In genomic region chr4:30716671-30717207, GRCh38 we compare ENCODE assay signal across 8 cellular contexts. TPM values are rescaled to one million over a fixed set of nuclear protein-coding genes. Genes with fewer than 3 reads are reported as not detected.
DNase-seq lines count a peak whose midpoint lies in the region; ATAC-seq, FAIRE-seq and TF ChIP-seq lines count a peak whose summit lies in the region.

No MANE protein-coding gene starts in this region.

- FAIRE-seq in pancreas (lab: Jason Lieb, UNC), result no peak

- H3K27me3 ChIP-seq in CD4-positive, alpha-beta T cell (ENCODE audit: control insufficient read depth, insufficient read depth, low read length), result peaks cover 44% of the 10 kb centered on the region
- H3K27me3 ChIP-seq in esophagus squamous epithelium, result peaks cover 0 to 42% (median 0%) of the 10 kb centered on the region in 4 donors
- peaks cover 0 to 29% (median 3%) of the 10 kb centered on the region in 4 donors for H3K27me3 ChIP-seq in pancreas

- WGBS in esophagus squamous epithelium, 2 donors, result 2% methylated on average over 6 to 12 of the region's 15 CpGs
- 0 to 2% methylated on average over 14 of the region's 15 CpGs for WGBS in pancreas, 2 donors

- H3K4me1 ChIP-seq in esophagus squamous epithelium (peaks cover 0 to 55% (median 0%) of the 10 kb centered on the region in 3 donors), pancreas (peaks cover 17 to 23% (median 17%) of the 10 kb centered on the region in 3 donors)

- peak overlapping the region; percentile 60 to 79 (median 72) for H3K4me3 ChIP-seq in esophagus squamous epithelium
- H3K4me3 ChIP-seq in pancreas, result peak overlapping the region in 2 of 4 donors; percentile 29 to 52

- TF ChIP-seq CTCF in CD4-positive, alpha-beta T cell (IDR thresholded peaks at IDR 0.05), result no peak
- TF ChIP-seq CTCF in esophagus squamous epithelium (IDR thresholded peaks at IDR 0.05) (no peak), progenitor cell of endocrine pancreas (IDR thresholded peaks at IDR 0.05; ENCODE audit: unreplicated experiment) (no peak), pancreas (IDR thresholded peaks at IDR 0.05) (no peak)

- ATAC-seq in CD4-positive, alpha-beta T cell (ENCODE audit: poor library complexity), result no peak
- no peak for ATAC-seq in pancreas
- no peak for ATAC-seq in GM21825 (IDR thresholded peaks at IDR 0.05; ENCODE audit: unreplicated experiment)

- peak overlapping the region; percentile 81 for H3K4me3 Mint-ChIP-seq in CD4-positive, alpha-beta T cell
- peak overlapping the region; percentile 82 for H3K4me3 Mint-ChIP-seq in progenitor cell of endocrine pancreas (ENCODE audit: low read depth)

- peaks cover 40% of the 10 kb centered on the region for H3K4me1 Mint-ChIP-seq in CD4-positive, alpha-beta T cell (ENCODE audit: low read depth)
- H3K4me1 Mint-ChIP-seq in progenitor cell of endocrine pancreas (ENCODE audit: low read depth), result peaks cover 18% of the 10 kb centered on the region

- intact Hi-C loops in CD4-positive, alpha-beta T cell (cut with DNase I, micrococcal nuclease), result no loop called here
- intact Hi-C loops in esophagus squamous epithelium (cut with DNase I) (no loop called here), pancreas (cut with DNase I) (no loop called here)

- H3K27me3 Mint-ChIP-seq in CD4-positive, alpha-beta T cell, result peaks cover 74% of the 10 kb centered on the region
- peaks cover 21% of the 10 kb centered on the region for H3K27me3 Mint-ChIP-seq in progenitor cell of endocrine pancreas

- H3K9me3 Mint-ChIP-seq in CD4-positive, alpha-beta T cell, result no peaks in the 10 kb centered on the region
- H3K9me3 Mint-ChIP-seq in progenitor cell of endocrine pancreas (ENCODE audit: low read depth), result no peaks in the 10 kb centered on the region

- POLR2A ChIA-PET in CD4-positive, alpha-beta T cell (lab: Charles Lee), result no interaction called here

- H3K9me3 ChIP-seq in CD4-positive, alpha-beta T cell (ENCODE audit: control insufficient read depth, low read length), result no peaks in the 10 kb centered on the region
- H3K9me3 ChIP-seq in esophagus squamous epithelium (no peaks in the 10 kb centered on the region), pancreas (no peaks in the 10 kb centered on the region)

- H3K36me3 Mint-ChIP-seq in CD4-positive, alpha-beta T cell (ENCODE audit: low read depth), result no peaks in the 10 kb centered on the region
- H3K36me3 Mint-ChIP-seq in progenitor cell of endocrine pancreas (ENCODE audit: insufficient read depth), result no peaks in the 10 kb centered on the region

- no peak for DNase-seq in CD4-positive, alpha-beta T cell
- DNase-seq in HCEC 1CT, result peak; percentile 45
- DNase-seq in SK-N-DZ (ENCODE audit: low spot score), result peak; percentile 67
- DNase-seq in esophagus squamous epithelium (lab: John Stamatoyannopoulos, UW), result no peak
- no peak for DNase-seq in progenitor cell of endocrine pancreas (ENCODE audit: low spot score, unreplicated experiment)
- no peak for DNase-seq in pancreas
- no peak for DNase-seq in activated gamma-delta T cell treated with Interleukin-2 at 50 U/mL for 16 hours

- CTCF ChIA-PET in CD4-positive, alpha-beta T cell (lab: Charles Lee), result no interaction called here

- no peak overlapping the region for H3K27ac Mint-ChIP-seq in CD4-positive, alpha-beta T cell
- peak overlapping the region; percentile 94 for H3K27ac Mint-ChIP-seq in progenitor cell of endocrine pancreas

- H3K36me3 ChIP-seq in esophagus squamous epithelium, result no peaks in the 10 kb centered on the region
- H3K36me3 ChIP-seq in pancreas, result no peaks in the 10 kb centered on the region

- no peak for TF ChIP-seq POLR2A in esophagus squamous epithelium (IDR thresholded peaks at IDR 0.05)

- H3K27ac ChIP-seq in CD4-positive, alpha-beta T cell (ENCODE audit: low read depth, low read length), result no peak overlapping the region
- H3K27ac ChIP-seq in esophagus squamous epithelium, result peak overlapping the region; percentile 72 to 89 (median 82)
- no peak overlapping the region for H3K27ac ChIP-seq in pancreas

RNA-seq across cellular contexts. Expression of gene PCDH7, which starts 3.4 kb away (rescaled TPM):
- total RNA-seq in CD4-positive, alpha-beta T cell, result not detected
- 4.1 and 4.5 TPM in 2 replicates for polyA plus RNA-seq in SK-N-DZ (2014; cell fraction: cytosol; rRNA removed)
- polyA plus RNA-seq in SK-N-DZ (2014; cell fraction: nucleus; rRNA removed), result 2.9 TPM in 2 replicates
- total RNA-seq in esophagus squamous epithelium (10 to 100 TPM; 12.0 to 68.9 (median 17.9) TPM), progenitor cell of endocrine pancreas (9.9 and 17.2 TPM in 2 replicates), pancreas (1 to 10 TPM in 2 of 6 donors, under 1 TPM in 4; 0.25 to 6.4 (median 0.53) TPM)
- under 1 TPM; 0.34 to 0.52 TPM for polyA plus RNA-seq in pancreas

Comparison
In these comparisons a context has a peak if more than half of its experiments do, and no peak if none do; other contexts are left out.
1. DNase-seq: peak in HCEC 1CT (single experiment) and SK-N-DZ (single experiment); none in CD4-positive, alpha-beta T cell (0 of 10), esophagus squamous epithelium (single experiment), progenitor cell of endocrine pancreas (single experiment), pancreas (0 of 6) and activated gamma-delta T cell treated with Interleukin-2 at 50 U/mL for 16 hours (single experiment).
2. H3K27ac ChIP-seq: peak in esophagus squamous epithelium (4 of 4); none in CD4-positive, alpha-beta T cell (single experiment) and pancreas (0 of 4).